In the genomic region with DNA sequence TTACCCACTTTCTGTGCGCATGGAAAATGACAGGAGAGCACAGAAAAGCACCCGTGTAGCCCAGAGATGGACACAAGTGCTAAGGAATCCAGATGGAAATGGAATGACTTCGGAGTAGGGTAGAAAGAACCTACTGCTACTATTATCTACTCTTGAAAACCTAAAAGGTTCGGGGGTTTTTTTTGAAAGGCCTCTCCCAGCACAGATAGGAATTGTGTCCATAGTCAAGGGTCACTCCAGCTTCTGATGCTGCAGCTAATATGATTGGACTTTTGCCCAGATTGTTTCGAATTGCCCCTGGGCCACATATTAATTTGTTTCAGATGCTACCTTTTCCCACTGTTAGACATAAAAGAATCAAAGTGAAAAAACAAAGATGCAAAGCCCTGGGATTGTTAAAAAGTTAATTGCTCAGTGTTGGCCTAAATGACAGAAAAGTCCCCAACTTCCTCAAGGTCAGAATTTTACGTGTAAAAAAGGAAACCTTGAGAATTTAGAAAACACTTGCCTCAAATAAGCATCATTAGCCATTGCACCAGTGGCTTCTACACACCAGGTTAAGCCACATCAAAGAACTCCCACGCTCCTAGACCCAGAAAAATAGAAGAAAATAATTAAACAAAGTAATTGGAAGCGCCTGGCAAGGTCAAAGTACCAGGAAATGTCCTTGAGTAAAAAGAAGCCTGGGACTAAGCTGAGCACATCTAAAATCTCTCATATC, we compare ENCODE assay signal across 1 cellular context.
TF ChIP-seq lines count a peak whose summit lies in the region.

No MANE protein-coding gene starts in this region.

TF ChIP-seq in endothelial cell of umbilical vein, 7 proteins besides CTCF, POLR2A, EP300 and RAD21:
- no peak for TF ChIP-seq JUN (IDR thresholded peaks at IDR 0.05; ENCODE audit: borderline replicate concordance, insufficient read depth, insufficient read length, low read depth)
- TF ChIP-seq FOS (IDR thresholded peaks at IDR 0.05; ENCODE audit: borderline replicate concordance, insufficient read depth, low read length): no peak
- TF ChIP-seq, protein P1, sequence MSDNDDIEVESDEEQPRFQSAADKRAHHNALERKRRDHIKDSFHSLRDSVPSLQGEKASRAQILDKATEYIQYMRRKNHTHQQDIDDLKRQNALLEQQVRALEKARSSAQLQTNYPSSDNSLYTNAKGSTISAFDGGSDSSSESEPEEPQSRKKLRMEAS (IDR thresholded peaks at IDR 0.05; ENCODE audit: insufficient read depth, insufficient read length): no peak
- no peak for TF ChIP-seq GATA2 (IDR thresholded peaks at IDR 0.05; ENCODE audit: insufficient read depth, insufficient read length, low read depth, low read length)
- TF ChIP-seq POLR2AphosphoS5 (IDR thresholded peaks at IDR 0.05; ENCODE audit: insufficient read depth, low read depth, low read length): no peak
- no peak for TF ChIP-seq MYC (IDR thresholded peaks at IDR 0.05; ENCODE audit: low read depth, low read length)
- TF ChIP-seq EZH2 (IDR thresholded peaks at IDR 0.05; ENCODE audit: borderline replicate concordance, low read depth, low read length, severe bottlenecking): no peak
TF ChIP-seq in endothelial cell of umbilical vein: peak in this region for 0.
